ENCODE assay signal across 15 cellular contexts in genomic region chr13:59178344-59178743, GRCh38.
DNase-seq lines count a peak whose midpoint lies in the region; ATAC-seq and TF ChIP-seq lines count a peak whose summit lies in the region.
"Had no signal": no experiment of that assay in that cellular context is flagged by ENCODE, and none has a peak within 500 bp of the region (broad histone marks: within the 10 kb centered on the region; RNA-seq: fewer than 3 reads in every experiment).

No MANE protein-coding gene starts in this region.

- H3K36me3 ChIP-seq in smooth muscle cell (ENCODE audit: low read depth) (no peaks in the 10 kb centered on the region), aorta (ENCODE audit: control insufficient read depth in 1 of 2, insufficient read depth in 2 of 2, low read length in 1 of 2) (no peaks in the 10 kb centered on the region)
- H3K36me3 ChIP-seq: SJSA1 had no signal

- no peaks in the 10 kb centered on the region for H3K4me1 ChIP-seq in smooth muscle cell (ENCODE audit: low read depth)
- no peaks in the 10 kb centered on the region for H3K4me1 ChIP-seq in aorta (ENCODE audit: control insufficient read depth in 1 of 2, insufficient read depth in 2 of 2, low read length in 2 of 2)
- H3K4me1 ChIP-seq: SJSA1 had no signal

- DNase-seq in NCI-H345 (lab: John Stamatoyannopoulos, UW) (peak; percentile 1), NCI-H345 treated with DMSO at 0.1 percent for 48 hours (lab: John Stamatoyannopoulos, UW; ENCODE audit: unreplicated experiment) (no peak), NCI-H82 treated with DMSO at 0.1 percent for 48 hours (lab: John Stamatoyannopoulos, UW; ENCODE audit: unreplicated experiment) (peak; percentile 36), epithelial cell of proximal tubule (ENCODE audit: low read depth) (no peak), smooth muscle cell (lab: John Stamatoyannopoulos, UW; ENCODE audit: unreplicated experiment) (no peak), mesenteric fat pad (ENCODE audit: low spot score) (no peak), aorta (no peak), HuH-7.5 (ENCODE audit: low spot score) (no peak)
- DNase-seq: activated CD4-positive, alpha-beta T cell treated with anti-CD3 and anti-CD28 coated beads for 1 hour; activated T-cell treated with anti-CD3 and anti-CD28 coated beads, Interleukin-2, amount 50 U/mL, for 72 hours; body of pancreas; GDM1; NCI-H1048; NCI-H526 had no signal

- H3K27ac ChIP-seq in smooth muscle cell (ENCODE audit: low read depth) (no peak overlapping the region), aorta (ENCODE audit: low read depth in 1 of 2, low read length in 2 of 2) (no peak overlapping the region)
- H3K27ac ChIP-seq: body of pancreas, SJSA1 had no signal

- H3K4me2 ChIP-seq in smooth muscle cell: no peak overlapping the region

- peak; percentile 39 for TF ChIP-seq CTCF in epithelial cell of proximal tubule (conservative IDR thresholded peaks at IDR 0.05; ENCODE audit: low read depth, low read length)
- peak; percentile 26 for TF ChIP-seq CTCF in smooth muscle cell (IDR thresholded peaks at IDR 0.05; ENCODE audit: borderline replicate concordance, insufficient read depth, poor library complexity, severe bottlenecking)

- no peak overlapping the region for H2AFZ ChIP-seq in smooth muscle cell (ENCODE audit: low read depth)

- H3K9ac ChIP-seq in smooth muscle cell (ENCODE audit: low read depth): no peak overlapping the region

- 100% methylated on average over 2 of the region's 2 CpGs for WGBS in smooth muscle cell (ENCODE audit: low lambda C conversion rate)
- 89 to 93% methylated on average over 2 of the region's 2 CpGs for WGBS in aorta, 2 donors

- no peaks in the 10 kb centered on the region for H3K79me2 ChIP-seq in smooth muscle cell (ENCODE audit: low read depth)

- no peaks in the 10 kb centered on the region for H4K20me1 ChIP-seq in smooth muscle cell (ENCODE audit: low read depth)

- no peak for ATAC-seq in aorta (ENCODE audit: low FRiP score)
- ATAC-seq: activated T-cell treated with anti-CD3 and anti-CD28 coated beads, Interleukin-2, amount 50 U/mL, for 72 hours; body of pancreas had no signal

- H3K4me3 ChIP-seq in epithelial cell of proximal tubule (ENCODE audit: low read depth, low read length): no peak overlapping the region
- no peak overlapping the region for H3K4me3 ChIP-seq in smooth muscle cell
- no peak overlapping the region for H3K4me3 ChIP-seq in aorta (ENCODE audit: low read length in 2 of 2)
- H3K4me3 ChIP-seq: body of pancreas, SJSA1 had no signal

- intact Hi-C loops in aorta (cut with DNase I): no loop called here

- no peaks in the 10 kb centered on the region for H3K9me3 ChIP-seq in smooth muscle cell (replicated peaks; ENCODE audit: low read depth)
- H3K9me3 ChIP-seq in aorta (ENCODE audit: control insufficient read depth, low read length): no peaks in the 10 kb centered on the region
- H3K9me3 ChIP-seq: body of pancreas, SJSA1 had no signal

- H3K27me3 ChIP-seq in smooth muscle cell (ENCODE audit: low read depth) (no peaks in the 10 kb centered on the region), aorta (ENCODE audit: control insufficient read depth in 1 of 2, insufficient read depth in 2 of 2, low read length in 1 of 2) (no peaks in the 10 kb centered on the region)
- H3K27me3 ChIP-seq: body of pancreas, SJSA1 had no signal

- H3F3A ChIP-seq in smooth muscle cell (ENCODE audit: low read depth): no peaks in the 10 kb centered on the region

Comparison
In these comparisons a context has a peak if more than half of its experiments do, and no peak if none do; other contexts are left out.
1. DNase-seq: peak in NCI-H345 (single experiment) and NCI-H82 treated with DMSO at 0.1 percent for 48 hours (single experiment); none in NCI-H345 treated with DMSO at 0.1 percent for 48 hours (single experiment), epithelial cell of proximal tubule (single experiment), smooth muscle cell (single experiment), mesenteric fat pad (single experiment), aorta (0 of 2) and HuH-7.5 (single experiment).